Comparison of ENCODE assay signal across 26 cellular contexts in genomic region chr9:86752727-86753126, GRCh38.
DNase-seq lines count a peak whose midpoint lies in the region; ATAC-seq, FAIRE-seq and TF ChIP-seq lines count a peak whose summit lies in the region.
"Had no signal": no experiment of that assay in that cellular context is flagged by ENCODE, and none has a peak within 500 bp of the region (broad histone marks: within the 10 kb centered on the region; RNA-seq: fewer than 3 reads in every experiment).

No MANE protein-coding gene starts in this region.

- no peak for TF ChIP-seq EP300 in HepG2 (IDR thresholded peaks at IDR 0.05; ENCODE audit: low read depth in 2 of 2, low read length in 2 of 2)
- TF ChIP-seq EP300 in HepG2 (CRISPR knock-in tag; IDR thresholded peaks at IDR 0.05; ENCODE audit: borderline replicate concordance) = no peak

- in situ Hi-C loops in HepG2 (cut with HindIII; ENCODE audit: extremely low pct_ligation_motif_present, low pct_unique_long_range_greater_than_20kb) = no loop called here

- BruUV-seq in HepG2 (replicated peaks; lab: Mats Ljungman, UMichigan) = no TSS peak

- H3K27ac ChIP-seq in HepG2 (ENCODE audit: extremely low read length, insufficient read depth, low read length) (no peak overlapping the region), right lobe of liver (no peak overlapping the region)
- H3K27ac ChIP-seq: A549; BLaER1 treated with 17β-estradiol and CSF1 and Interleukin-3, amounts not matched to agents 10 nM and 100 nM; GM23248 had no signal

- no peak overlapping the region for H2AFZ ChIP-seq in HepG2 (ENCODE audit: low read length)
- H2AFZ ChIP-seq: GM23248 had no signal

- ATAC-seq in HepG2 (no peak), right lobe of liver (no peak), left cardiac atrium (no peak)
- ATAC-seq: A549, GM12878 had no signal

- intact Hi-C loops in HepG2 (cut with micrococcal nuclease; ENCODE audit: unreplicated experiment) = no loop called here
- intact Hi-C loops in right lobe of liver (cut with DNase I) = no loop called here
- intact Hi-C loops in left cardiac atrium (cut with DNase I) = no loop called here

- no peaks in the 10 kb centered on the region for H3K79me2 ChIP-seq in HepG2 (ENCODE audit: insufficient read depth, low read length)

- TF ChIP-seq CTCF in HepG2 (CRISPR knock-in tag; IDR thresholded peaks at IDR 0.05) (no peak), right lobe of liver (IDR thresholded peaks at IDR 0.05) (no peak), bronchial epithelial cell (IDR thresholded peaks at IDR 0.05; ENCODE audit: insufficient read depth, low read length, severe bottlenecking) (no peak), osteocyte (IDR thresholded peaks at IDR 0.05) (no peak)

- H3K9me3 Mint-ChIP-seq in osteocyte (ENCODE audit: unreplicated experiment) = no peaks in the 10 kb centered on the region
- H3K9me3 Mint-ChIP-seq: CD4-positive, alpha-beta T cell; CD8-positive, alpha-beta memory T cell had no signal

- no peaks in the 10 kb centered on the region for H3K27me3 Mint-ChIP-seq in osteocyte (ENCODE audit: unreplicated experiment)

- WGBS in HepG2 (ENCODE audit: low lambda C conversion rate) = 45% methylated on average over 2 of the region's 2 CpGs
- 86% methylated on average over 2 of the region's 2 CpGs for WGBS in right lobe of liver (ENCODE audit: insufficient coverage, low coverage, low lambda C conversion rate, missing lambda C conversion rate)

- no peak overlapping the region for H3K4me3 Mint-ChIP-seq in osteocyte (ENCODE audit: unreplicated experiment)
- H3K4me3 Mint-ChIP-seq: CD14-positive monocyte; CD4-positive, alpha-beta T cell; CD8-positive, alpha-beta memory T cell had no signal

- H3K36me3 Mint-ChIP-seq in osteocyte (ENCODE audit: unreplicated experiment) = no peaks in the 10 kb centered on the region
- H3K36me3 Mint-ChIP-seq: CD14-positive monocyte; CD8-positive, alpha-beta memory T cell had no signal

- no peaks in the 10 kb centered on the region for H4K20me1 ChIP-seq in HepG2 (ENCODE audit: insufficient read depth, low read length)
- H4K20me1 ChIP-seq: BLaER1 treated with 17β-estradiol and CSF1 and Interleukin-3, amounts not matched to agents 10 nM and 100 nM had no signal

- H3K9me3 ChIP-seq in HepG2 (ENCODE audit: low read length) = no peaks in the 10 kb centered on the region
- no peaks in the 10 kb centered on the region for H3K9me3 ChIP-seq in right lobe of liver
- H3K9me3 ChIP-seq: A549, BE2C had no signal

- no peak overlapping the region for H3K4me2 ChIP-seq in HepG2 (ENCODE audit: low read depth, low read length)
- H3K4me2 ChIP-seq: A549; BLaER1 treated with 17β-estradiol and CSF1 and Interleukin-3, amounts not matched to agents 10 nM and 100 nM had no signal

- H3K4me3 ChIP-seq in HepG2 (replicated peaks in 1 of 3; ENCODE audit: insufficient read depth in 1 of 3, low read depth in 2 of 3, low read length in 3 of 3) (no peak overlapping the region), right lobe of liver (no peak overlapping the region), bronchial epithelial cell (ENCODE audit: low read depth, low read length) (no peak overlapping the region)
- H3K4me3 ChIP-seq: A549; BLaER1 treated with 17β-estradiol and CSF1 and Interleukin-3, amounts not matched to agents 10 nM and 100 nM; GM12878; GM23248 had no signal

- H3K4me1 ChIP-seq in HepG2 (ENCODE audit: insufficient read depth, low read length) = no peaks in the 10 kb centered on the region
- no peaks in the 10 kb centered on the region for H3K4me1 ChIP-seq in right lobe of liver
- H3K4me1 ChIP-seq: A549; BE2C; BLaER1 treated with 17β-estradiol and CSF1 and Interleukin-3, amounts not matched to agents 10 nM and 100 nM had no signal

- H3K36me3 ChIP-seq in HepG2 (replicated peaks in 1 of 2; ENCODE audit: control insufficient read depth in 1 of 2, insufficient read depth in 2 of 2, low read length in 2 of 2) = no peaks in the 10 kb centered on the region
- H3K36me3 ChIP-seq in right lobe of liver = no peaks in the 10 kb centered on the region
- no peaks in the 10 kb centered on the region for H3K36me3 ChIP-seq in bronchial epithelial cell (ENCODE audit: control insufficient read depth, insufficient read depth, low read length)
- H3K36me3 ChIP-seq: BE2C; BLaER1 treated with 17β-estradiol and CSF1 and Interleukin-3, amounts not matched to agents 10 nM and 100 nM had no signal

- no peak for TF ChIP-seq POLR2A in HepG2 (IDR thresholded peaks at IDR 0.05; ENCODE audit: insufficient read depth in 1 of 2, low read depth in 2 of 2, low read length in 2 of 2)
- no peak for TF ChIP-seq POLR2A in right lobe of liver (IDR thresholded peaks at IDR 0.05)

- H3K27ac Mint-ChIP-seq in osteocyte (ENCODE audit: unreplicated experiment) = no peak overlapping the region
- H3K27ac Mint-ChIP-seq: CD14-positive monocyte; CD4-positive, alpha-beta T cell; CD8-positive, alpha-beta memory T cell had no signal

- CTCF ChIA-PET in HepG2 (lab: Yijun Ruan, JAX; ENCODE audit: low intra/inter-chr PET ratio, low total read pairs) = no interaction called here

- no peak for TF ChIP-seq RAD21 in HepG2 (CRISPR knock-in tag; IDR thresholded peaks at IDR 0.05)

- peaks cover 31% of the 10 kb centered on the region for H3K4me1 Mint-ChIP-seq in osteocyte (ENCODE audit: unreplicated experiment)
- H3K4me1 Mint-ChIP-seq: CD14-positive monocyte; CD8-positive, alpha-beta memory T cell had no signal

- DNase-seq in HepG2 (ENCODE audit: low spot score) (no peak), right lobe of liver (no peak), bronchial epithelial cell (ENCODE audit: low read depth) (no peak), osteocyte (ENCODE audit: extremely low spot score, unreplicated experiment) (peak; percentile 57), left cardiac atrium (no peak), NCI-H2227 treated with DMSO at 0.1 percent for 48 hours (lab: John Stamatoyannopoulos, UW) (no peak)
- DNase-seq: 8988T; ACHN; AML-193; BE2C; CD4-positive, alpha-beta T cell; CD8-positive, alpha-beta memory T cell; DMS 273 treated with DMSO at 0.1 percent for 48 hours; DMS79; EL; GDM1; GM23248; H7; HCEC 1CT had no signal

- no peak overlapping the region for H3K9ac ChIP-seq in HepG2 (ENCODE audit: insufficient read depth, low read depth, low read length)
- H3K9ac ChIP-seq: BLaER1 treated with 17β-estradiol and CSF1 and Interleukin-3, amounts not matched to agents 10 nM and 100 nM; GM23248 had no signal

- POLR2A ChIA-PET in HepG2 (lab: Yijun Ruan, JAX) = no interaction called here

- no peak for FAIRE-seq in HepG2 (lab: Jason Lieb, UNC)
- peak; percentile 47 for FAIRE-seq in bronchial epithelial cell (lab: Jason Lieb, UNC)
- FAIRE-seq: A549, D721Med, GM12878, GM19239, H1 had no signal

- H3K27me3 ChIP-seq in HepG2 (ENCODE audit: control insufficient read depth in 1 of 2, insufficient read depth in 2 of 2, low read length in 2 of 2) (peaks cover 2 to 10% of the 10 kb centered on the region in 2 experiments; a peak in 1 of 5 replicates), right lobe of liver (no peaks in the 10 kb centered on the region), bronchial epithelial cell (ENCODE audit: control insufficient read depth, insufficient read depth, low read length) (no peaks in the 10 kb centered on the region)
- H3K27me3 ChIP-seq: BE2C; BLaER1 treated with 17β-estradiol and CSF1 and Interleukin-3, amounts not matched to agents 10 nM and 100 nM had no signal

TF ChIP-seq in HepG2, 621 proteins besides CTCF, POLR2A, EP300 and RAD21:
- TF ChIP-seq, protein P1, sequence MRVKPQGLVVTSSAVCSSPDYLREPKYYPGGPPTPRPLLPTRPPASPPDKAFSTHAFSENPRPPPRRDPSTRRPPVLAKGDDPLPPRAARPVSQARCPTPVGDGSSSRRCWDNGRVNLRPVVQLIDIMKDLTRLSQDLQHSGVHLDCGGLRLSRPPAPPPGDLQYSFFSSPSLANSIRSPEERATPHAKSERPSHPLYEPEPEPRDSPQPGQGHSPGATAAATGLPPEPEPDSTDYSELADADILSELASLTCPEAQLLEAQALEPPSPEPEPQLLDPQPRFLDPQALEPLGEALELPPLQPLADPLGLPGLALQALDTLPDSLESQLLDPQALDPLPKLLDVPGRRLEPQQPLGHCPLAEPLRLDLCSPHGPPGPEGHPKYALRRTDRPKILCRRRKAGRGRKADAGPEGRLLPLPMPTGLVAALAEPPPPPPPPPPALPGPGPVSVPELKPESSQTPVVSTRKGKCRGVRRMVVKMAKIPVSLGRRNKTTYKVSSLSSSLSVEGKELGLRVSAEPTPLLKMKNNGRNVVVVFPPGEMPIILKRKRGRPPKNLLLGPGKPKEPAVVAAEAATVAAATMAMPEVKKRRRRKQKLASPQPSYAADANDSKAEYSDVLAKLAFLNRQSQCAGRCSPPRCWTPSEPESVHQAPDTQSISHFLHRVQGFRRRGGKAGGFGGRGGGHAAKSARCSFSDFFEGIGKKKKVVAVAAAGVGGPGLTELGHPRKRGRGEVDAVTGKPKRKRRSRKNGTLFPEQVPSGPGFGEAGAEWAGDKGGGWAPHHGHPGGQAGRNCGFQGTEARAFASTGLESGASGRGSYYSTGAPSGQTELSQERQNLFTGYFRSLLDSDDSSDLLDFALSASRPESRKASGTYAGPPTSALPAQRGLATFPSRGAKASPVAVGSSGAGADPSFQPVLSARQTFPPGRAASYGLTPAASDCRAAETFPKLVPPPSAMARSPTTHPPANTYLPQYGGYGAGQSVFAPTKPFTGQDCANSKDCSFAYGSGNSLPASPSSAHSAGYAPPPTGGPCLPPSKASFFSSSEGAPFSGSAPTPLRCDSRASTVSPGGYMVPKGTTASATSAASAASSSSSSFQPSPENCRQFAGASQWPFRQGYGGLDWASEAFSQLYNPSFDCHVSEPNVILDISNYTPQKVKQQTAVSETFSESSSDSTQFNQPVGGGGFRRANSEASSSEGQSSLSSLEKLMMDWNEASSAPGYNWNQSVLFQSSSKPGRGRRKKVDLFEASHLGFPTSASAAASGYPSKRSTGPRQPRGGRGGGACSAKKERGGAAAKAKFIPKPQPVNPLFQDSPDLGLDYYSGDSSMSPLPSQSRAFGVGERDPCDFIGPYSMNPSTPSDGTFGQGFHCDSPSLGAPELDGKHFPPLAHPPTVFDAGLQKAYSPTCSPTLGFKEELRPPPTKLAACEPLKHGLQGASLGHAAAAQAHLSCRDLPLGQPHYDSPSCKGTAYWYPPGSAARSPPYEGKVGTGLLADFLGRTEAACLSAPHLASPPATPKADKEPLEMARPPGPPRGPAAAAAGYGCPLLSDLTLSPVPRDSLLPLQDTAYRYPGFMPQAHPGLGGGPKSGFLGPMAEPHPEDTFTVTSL (CRISPR knock-in tag; IDR thresholded peaks at IDR 0.05; ENCODE audit: borderline replicate concordance) = no peak
- TF ChIP-seq NFYB (CRISPR knock-in tag; IDR thresholded peaks at IDR 0.05) (0 out of 2 replicates have a peak, but pooled peaks have one; percentile 26), SRSF4 (IDR thresholded peaks at IDR 0.05; ENCODE audit: low read depth, low read length, poor library complexity, severe bottlenecking) (no peak), ZNF678 (CRISPR knock-in tag; IDR thresholded peaks at IDR 0.05) (no peak), ZNF749 (CRISPR knock-in tag; IDR thresholded peaks at IDR 0.05; ENCODE audit: borderline replicate concordance) (no peak)
TF ChIP-seq in HepG2: peak in this region for 1.
